9 cellular contexts compared by ENCODE assay signal in the genomic region with DNA sequence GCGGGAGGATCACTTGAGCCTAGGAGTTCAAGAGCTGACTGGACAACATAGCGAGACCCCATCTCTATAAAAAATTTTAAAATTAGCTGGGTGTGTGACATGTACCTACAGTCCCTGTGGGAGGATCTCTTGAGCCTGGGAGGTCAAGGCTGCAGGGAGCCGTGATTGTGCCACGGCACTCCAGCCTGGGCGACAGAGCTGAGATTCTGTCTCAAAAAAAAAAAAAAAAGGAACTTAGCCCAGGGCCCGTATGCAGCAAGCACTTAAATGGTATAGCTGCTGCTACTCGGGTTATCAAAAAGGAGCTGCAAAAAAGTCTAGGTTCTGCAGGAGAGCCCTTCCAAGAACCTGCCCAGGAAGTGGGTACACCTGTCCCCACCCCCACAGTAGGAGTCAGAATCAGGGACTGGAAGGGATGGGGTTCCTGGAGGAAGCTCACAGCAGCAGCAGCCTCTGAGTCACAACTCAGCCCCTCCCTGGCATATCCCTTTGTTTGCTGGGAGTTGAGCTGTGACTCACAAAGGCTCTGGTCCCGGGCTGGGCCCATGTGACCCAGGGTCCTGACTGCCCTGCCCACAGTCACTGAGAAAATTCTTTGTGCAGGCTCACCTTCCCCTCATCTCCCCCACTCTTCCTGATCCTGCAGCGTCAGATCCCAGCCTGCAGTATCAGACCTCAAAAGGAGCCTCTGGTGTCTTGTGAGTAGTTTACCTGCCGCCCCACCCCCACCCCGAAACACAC. TPM values are rescaled to one million over a fixed set of nuclear protein-coding genes. Genes with fewer than 3 reads are reported as not detected.
DNase-seq lines count a peak whose midpoint lies in the region; ATAC-seq, FAIRE-seq and TF ChIP-seq lines count a peak whose summit lies in the region.
"Had no signal": no experiment of that assay in that cellular context is flagged by ENCODE, and none has a peak within 500 bp of the region (broad histone marks: within the 10 kb centered on the region; RNA-seq: fewer than 3 reads in every experiment).

A gene with protein sequence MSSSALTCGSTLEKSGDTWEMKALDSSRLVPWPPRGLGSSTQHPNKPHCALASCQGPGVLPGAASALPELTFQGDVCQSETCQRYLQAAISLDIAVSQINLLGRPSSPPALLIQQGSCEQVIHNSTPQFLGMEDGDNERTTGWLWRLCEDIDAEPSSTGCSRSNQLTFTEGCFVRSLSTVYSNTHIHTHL (plus strand): TSS at position 576 of the 741 bp plus-strand sequence. CDS start 13,031 bp downstream, outside the sequence.

- POLR2A ChIA-PET in A549 (lab: Yijun Ruan, JAX) (interaction anchor here (0.7 to 1.0 kb wide), 3 partner anchors 18 to 457 kb away, joined by 3 to 8 read pairs (median 3); no protein-coding TSS in a partner anchor), HCT116 (lab: Charles Lee) (interaction anchor here (1.0 to 1.3 kb wide), 2 partner anchors 8 to 55 kb away, joined by 3 to 5 read pairs; no protein-coding TSS in a partner anchor)

- TF ChIP-seq POLR2A in A549 (IDR thresholded peaks at IDR 0.05; ENCODE audit: low read length), result 0 out of 2 replicates have a peak, but pooled peaks have one; percentile 20
- no peak for TF ChIP-seq POLR2A in HCT116 (IDR thresholded peaks at IDR 0.05; ENCODE audit: borderline replicate concordance, extremely low read depth, insufficient read depth, insufficient read length)
- no peak for TF ChIP-seq POLR2A in GM12891 (IDR thresholded peaks at IDR 0.05; ENCODE audit: low read depth, low read length)

- DNase-seq in A549 (ENCODE audit: low read depth in 1 of 2, low spot score in 1 of 2) (peak; percentile 89 to 98), HCT116 (ENCODE audit: low read depth, low spot score) (peak; percentile 96), T-helper 17 cell (no peak), glomerular endothelial cell (ENCODE audit: extremely low read depth, low read depth, low spot score) (peak; percentile 54), osteoblast (ENCODE audit: insufficient read length, low spot score, missing footprints) (peak; percentile 96), GM12891 (ENCODE audit: insufficient read length, low spot score) (no peak)
- DNase-seq in natural killer cell treated with Interleukin-12 subunit alpha and Interleukin-12 subunit beta and Interleukin-15 and Interleukin-18, amount 100 ng/mL, for 72 hours (ENCODE audit: low spot score), result no peak

- CTCF ChIA-PET in A549 (lab: Yijun Ruan, JAX), result interaction anchor here (0.7 to 1.1 kb wide), 4 partner anchors 17 to 72 kb away, joined by 3 to 4 read pairs (median 4); no protein-coding TSS in a partner anchor
- CTCF ChIA-PET in HCT116 (lab: Charles Lee), result interaction anchor here (0.6 to 1.0 kb wide), 2 partner anchors 52 to 373 kb away, joined by 4 to 5 read pairs; no protein-coding TSS in a partner anchor

- RAD21 ChIA-PET in HCT116 (lab: Charles Lee; ENCODE audit: low non-redundant PET in 1 of 2, low total read pairs in 2 of 2, uncharacterized antibody in 2 of 2, unreplicated experiment in 2 of 2), result interaction anchor here (0.6 to 1.2 kb wide), 2 partner anchors 8 to 15 kb away, joined by 4 to 5 read pairs; no protein-coding TSS in a partner anchor

- FAIRE-seq in A549 (lab: Jason Lieb, UNC) (no peak), GM12891 (lab: Jason Lieb, UNC) (no peak)

- no peaks in the 10 kb centered on the region for H3K9me3 Mint-ChIP-seq in natural killer cell treated with Interleukin-12 subunit alpha and Interleukin-12 subunit beta and Interleukin-15 and Interleukin-18, amount 100 ng/mL, for 72 hours
- H3K9me3 Mint-ChIP-seq: central memory CD8-positive, alpha-beta T cell had no signal

- H3K4me1 Mint-ChIP-seq in T-helper 17 cell, result peaks cover 6% of the 10 kb centered on the region
- H3K4me1 Mint-ChIP-seq in natural killer cell treated with Interleukin-12 subunit alpha and Interleukin-12 subunit beta and Interleukin-15 and Interleukin-18, amount 100 ng/mL, for 72 hours (ENCODE audit: low read depth in 2 of 2), result peaks cover 9 to 12% of the 10 kb centered on the region in 2 donors
- H3K4me1 Mint-ChIP-seq: central memory CD8-positive, alpha-beta T cell had no signal

- intact Hi-C loops in HCT116 (cut with micrococcal nuclease), result loop anchor here (2.0 kb wide), 2 partner anchors 19 to 53 kb away; no protein-coding TSS in a partner anchor

- no peak for TF ChIP-seq CTCF in A549 (IDR thresholded peaks at IDR 0.05)
- TF ChIP-seq CTCF in HCT116 (IDR thresholded peaks at IDR 0.05 in 2 of 3, conservative IDR thresholded peaks at IDR 0.05 in 1 of 3; ENCODE audit: borderline replicate concordance in 1 of 3, insufficient read depth in 1 of 3, low read depth in 2 of 3, low read length in 2 of 3), result no peak
- no peak for TF ChIP-seq CTCF in osteoblast (IDR thresholded peaks at IDR 0.05; ENCODE audit: extremely low read depth, low read depth, low read length)

- H3K9me2 ChIP-seq in HCT116 (ENCODE audit: insufficient read depth), result no peaks in the 10 kb centered on the region

- H3K27ac ChIP-seq in A549, result peak within 1 kb of the TSS; percentile 77 to 94
- H3K27ac ChIP-seq in HCT116 (ENCODE audit: low read depth, low read length), result peak within 1 kb of the TSS; percentile 81
- H3K27ac ChIP-seq in osteoblast (ENCODE audit: low read depth, low read length), result no peak within 1 kb of the TSS

- H3K4me2 ChIP-seq in A549 (peak within 1 kb of the TSS; percentile 79), HCT116 (ENCODE audit: low read length) (peak within 1 kb of the TSS; percentile 85), osteoblast (ENCODE audit: insufficient read depth, low read length) (peak within 1 kb of the TSS; percentile 33)

- TF ChIP-seq EP300 in A549 (IDR thresholded peaks at IDR 0.05), result peak in 1 of 2 experiments; percentile 24; a peak in 1 of 5 replicates

- WGBS in A549 (ENCODE audit: missing lambda C conversion rate), result 20% methylated on average over 10 of the region's 11 CpGs

- H3K9me3 ChIP-seq in A549, result no peaks in the 10 kb centered on the region
- H3K9me3 ChIP-seq in HCT116 (ENCODE audit: control insufficient read depth in 1 of 2, insufficient read depth in 1 of 2, low read depth in 1 of 2, low read length in 2 of 2), result no peaks in the 10 kb centered on the region
- no peaks in the 10 kb centered on the region for H3K9me3 ChIP-seq in T-helper 17 cell (ENCODE audit: control insufficient read depth, low read length, poor library complexity, severe bottlenecking)
- no peaks in the 10 kb centered on the region for H3K9me3 ChIP-seq in osteoblast (ENCODE audit: low read depth, low read length)

- ATAC-seq in A549 (peak; percentile 100), HCT116 (peak; percentile 94), T-helper 17 cell (peak; percentile 37), HG02938 (IDR thresholded peaks at IDR 0.05; ENCODE audit: unreplicated experiment) (no peak)
- no peak for ATAC-seq in natural killer cell treated with Interleukin-12 subunit alpha and Interleukin-12 subunit beta and Interleukin-15 and Interleukin-18, amount 100 ng/mL, for 72 hours

- H2AFZ ChIP-seq in HCT116 (ENCODE audit: low read depth, low read length, poor library complexity, severe bottlenecking), result no peak within 1 kb of the TSS
- H2AFZ ChIP-seq in osteoblast (ENCODE audit: low read length), result no peak within 1 kb of the TSS

- H3K36me3 ChIP-seq in HCT116 (ENCODE audit: control insufficient read depth in 1 of 2, insufficient read depth in 2 of 2, low read length in 2 of 2) (no peaks in the 10 kb centered on the region), osteoblast (ENCODE audit: insufficient read depth, low read length) (no peaks in the 10 kb centered on the region)

- H3K4me3 ChIP-seq in A549 (no peak within 1 kb of the TSS), HCT116 (replicated peaks in 1 of 2; ENCODE audit: low read depth in 1 of 2, low read length in 2 of 2) (peak within 1 kb of the TSS; percentile 25 to 54), osteoblast (ENCODE audit: insufficient read depth, low read length) (no peak within 1 kb of the TSS)

- H3K27me3 ChIP-seq in HCT116 (ENCODE audit: insufficient read depth, low read length) (no peaks in the 10 kb centered on the region), osteoblast (ENCODE audit: insufficient read depth, low read length) (no peaks in the 10 kb centered on the region)

- H3K36me3 Mint-ChIP-seq in T-helper 17 cell (ENCODE audit: low read depth), result peaks cover 7% of the 10 kb centered on the region
- no peaks in the 10 kb centered on the region for H3K36me3 Mint-ChIP-seq in natural killer cell treated with Interleukin-12 subunit alpha and Interleukin-12 subunit beta and Interleukin-15 and Interleukin-18, amount 100 ng/mL, for 72 hours

- 0 out of 5 replicates have a peak, but pooled peaks of 1 of the 2 experiments have one; percentile 8 for TF ChIP-seq RAD21 in A549 (conservative IDR thresholded peaks at IDR 0.05 in 1 of 2, IDR thresholded peaks at IDR 0.05 in 1 of 2)
- no peak for TF ChIP-seq RAD21 in HCT116 (IDR thresholded peaks at IDR 0.05; ENCODE audit: low read depth)

- H3K4me1 ChIP-seq in A549, result peaks cover 49% of the 10 kb centered on the region
- H3K4me1 ChIP-seq in HCT116 (ENCODE audit: control insufficient read depth in 1 of 2, insufficient read depth in 2 of 2, low read length in 2 of 2), result peaks cover 53 to 88% of the 10 kb centered on the region in 2 experiments
- peaks cover 10% of the 10 kb centered on the region for H3K4me1 ChIP-seq in osteoblast (ENCODE audit: insufficient read depth, low read length)

- H4K20me1 ChIP-seq in HCT116 (ENCODE audit: insufficient read depth) (no peaks in the 10 kb centered on the region), osteoblast (ENCODE audit: insufficient read depth, low read length) (no peaks in the 10 kb centered on the region)

- H3K79me2 ChIP-seq in HCT116 (ENCODE audit: insufficient read depth, low read length) (peaks cover 27% of the 10 kb centered on the region), osteoblast (ENCODE audit: insufficient read depth, low read length) (no peaks in the 10 kb centered on the region)

- no TSS peak for BruUV-seq in HCT116 (replicated peaks; lab: Mats Ljungman, UMichigan)

- H3K27me3 Mint-ChIP-seq in T-helper 17 cell, result peaks cover 20% of the 10 kb centered on the region
- H3K27me3 Mint-ChIP-seq in natural killer cell treated with Interleukin-12 subunit alpha and Interleukin-12 subunit beta and Interleukin-15 and Interleukin-18, amount 100 ng/mL, for 72 hours, result peaks cover 0 to 3% of the 10 kb centered on the region in 2 donors

- H3K9ac ChIP-seq in HCT116 (ENCODE audit: low read length), result peak within 1 kb of the TSS; percentile 64

- no peak within 1 kb of the TSS for H3K4me3 Mint-ChIP-seq in T-helper 17 cell
- H3K4me3 Mint-ChIP-seq in natural killer cell treated with Interleukin-12 subunit alpha and Interleukin-12 subunit beta and Interleukin-15 and Interleukin-18, amount 100 ng/mL, for 72 hours, result no peak within 1 kb of the TSS
- H3K4me3 Mint-ChIP-seq: central memory CD8-positive, alpha-beta T cell had no signal

- no peak within 1 kb of the TSS for H3K27ac Mint-ChIP-seq in T-helper 17 cell
- H3K27ac Mint-ChIP-seq in natural killer cell treated with Interleukin-12 subunit alpha and Interleukin-12 subunit beta and Interleukin-15 and Interleukin-18, amount 100 ng/mL, for 72 hours, result no peak within 1 kb of the TSS

RNA-seq across cellular contexts. Expression of the gene that starts here (rescaled TPM):
- polyA plus RNA-seq in A549 (2011; rRNA removed) (0.17 and 0.32 TPM in 2 replicates), A549 (2017; fragmentation: RNase III; extraction: RNeasy Plus Mini Kit Qiagen cat#74134 plus additional on column Dnase treatment) (0.18 to 0.24 TPM (median 0.18 TPM) in 3 replicates)
- polyA plus RNA-seq in A549 (2012; cell fraction: cytosol; rRNA removed), result 0.22 and 0.27 TPM in 2 replicates
- 0.11 and 0.15 TPM in 2 replicates for polyA plus RNA-seq in A549 (2012; cell fraction: nucleus; rRNA removed)
- polyA minus RNA-seq in A549 (2011; rRNA and poly(A)+ RNA removed), result 0.15 and 0.17 TPM in 2 replicates
- total RNA-seq in HCT116 (2021; ENCODE audit: unreplicated experiment) (0.22 TPM), T-helper 17 cell (not detected), glomerular endothelial cell (0.15 and 0.18 TPM in 2 replicates), osteoblast (not detected in 2 replicates)
- polyA plus RNA-seq in HCT116 (2012), result 0.34 and 0.53 TPM in 2 replicates
- not detected for total RNA-seq in natural killer cell treated with Interleukin-12 subunit alpha and Interleukin-12 subunit beta and Interleukin-15 and Interleukin-18, amount 100 ng/mL, for 72 hours
- polyA plus RNA-seq in GM12891 (2012; ENCODE audit: low read depth, missing spikeins), result 0.04 TPM

Comparison
In these comparisons a context has a peak if more than half of its experiments do, and no peak if none do; other contexts are left out.
1. Peak in DNase-seq, ATAC-seq, H3K27ac ChIP-seq and H3K4me2 ChIP-seq in A549; RNA of the gene not detected or under 1 TPM.
2. Peak in DNase-seq, ATAC-seq, H3K4me3 ChIP-seq, H3K27ac ChIP-seq, H3K9ac ChIP-seq and H3K4me2 ChIP-seq in HCT116; RNA of the gene not detected or under 1 TPM.
3. Peak in ATAC-seq in T-helper 17 cell; RNA of the gene not detected or under 1 TPM.
4. Peak in DNase-seq in glomerular endothelial cell; RNA of the gene not detected or under 1 TPM.
5. Peak in DNase-seq and H3K4me2 ChIP-seq in osteoblast; RNA of the gene not detected or under 1 TPM.
6. H3K4me2 ChIP-seq: peak in every context shown above with its lines; median percentile 85 in HCT116; 79 in A549; 33 in osteoblast.